Comparison of ENCODE assay signal across 22 cellular contexts in the genomic region with DNA sequence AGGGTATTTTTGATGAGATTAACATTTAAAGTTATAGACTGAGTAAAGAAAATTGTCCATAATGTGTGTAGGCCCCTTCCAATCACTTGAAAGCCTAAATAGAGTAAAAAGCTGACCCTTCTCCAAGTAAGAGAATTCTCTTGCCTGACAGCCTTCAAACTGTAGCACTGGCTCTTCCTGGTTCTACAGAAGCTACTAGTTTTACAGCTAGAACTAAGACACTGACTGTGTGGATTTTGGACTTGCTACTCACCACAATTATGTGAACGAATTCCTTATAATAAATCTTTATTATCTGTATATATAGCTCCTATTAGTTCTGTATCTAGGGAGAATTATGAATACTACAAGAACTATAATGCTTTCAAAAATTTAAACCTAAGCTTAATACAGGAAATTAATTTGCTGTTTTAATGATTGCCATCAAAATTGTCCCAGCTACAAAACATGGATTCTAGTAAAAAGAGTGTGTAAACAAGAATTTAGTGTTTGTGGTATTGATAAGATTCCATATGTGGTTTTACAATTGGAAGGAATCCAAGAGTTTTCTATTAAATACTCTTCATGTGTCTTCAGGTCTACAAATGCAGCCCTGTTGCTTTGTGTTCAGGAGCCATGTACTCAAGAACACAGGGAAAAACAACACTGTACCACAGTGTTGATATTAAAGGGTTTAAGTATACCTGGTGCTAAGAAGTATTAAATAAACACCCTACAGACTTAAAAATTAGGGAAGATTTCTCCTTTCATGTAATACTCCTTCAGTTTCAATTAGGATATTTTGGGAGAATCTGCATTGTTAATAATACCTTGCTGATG.
A peak's percentile ranks its signal among the peaks of the same experiment; 100 is the strongest.
DNase-seq lines count a peak whose midpoint lies in the region; FAIRE-seq and TF ChIP-seq lines count a peak whose summit lies in the region.
"Had no signal": no experiment of that assay in that cellular context is flagged by ENCODE, and none has a peak within 500 bp of the region (broad histone marks: within the 10 kb centered on the region; RNA-seq: fewer than 3 reads in every experiment).

No MANE protein-coding gene starts in this region.

- no peaks in the 10 kb centered on the region for H3K4me1 ChIP-seq in small intestine (ENCODE audit: control insufficient read depth in 2 of 2, insufficient read depth in 1 of 2, low read depth in 1 of 2, low read length in 1 of 2)
- no peaks in the 10 kb centered on the region for H3K4me1 ChIP-seq in tibial artery
- H3K4me1 ChIP-seq: adrenal gland, upper lobe of left lung had no signal

- 5 to 37% (median 14%) methylated on average over 1 of the region's 1 CpG for WGBS in small intestine, 3 donors

- DNase-seq in H4 (ENCODE audit: low spot score) (peak; percentile 3), SW480 (ENCODE audit: low spot score) (peak; percentile 4), kidney tubule cell (ENCODE audit: low spot score) (peak; percentile 8), small intestine (peak; percentile 6), tibial artery (no peak), mesenteric fat pad (ENCODE audit: low spot score) (no peak)
- no peak for DNase-seq in activated T-cell treated with anti-CD3 and anti-CD28 coated beads, Interleukin-2, amount 50 U/mL, for 1 hour
- DNase-seq: activated CD4-positive, alpha-beta T cell treated with anti-CD3 and anti-CD28 coated beads, Interleukin-2, amount 50 U/mL, for 4 hours; activated gamma-delta T cell treated with Interleukin-2 at 50 U/mL for 16 hours; adrenal gland; caudate nucleus; CD8-positive, alpha-beta T cell; HCEC 1CT; IMR-90; NCI-H1417 treated with DMSO at 0.1 percent for 48 hours; nephron progenitor cell; posterior cingulate gyrus; stimulated activated CD4-positive, alpha-beta T cell treated with anti-CD3 and anti-CD28 coated beads, Interleukin-4, amount 100 ng/mL, for 4 hours; stimulated activated naive CD8-positive, alpha-beta T cell treated with anti-CD3 and anti-CD28 coated beads, Interleukin-15, amount 100 ng/mL, for 72 hours; T-helper 17 cell; upper lobe of left lung had no signal

- no peak for TF ChIP-seq CTCF in tibial artery (IDR thresholded peaks at IDR 0.05)

- no peak overlapping the region for H3K4me3 ChIP-seq in small intestine (ENCODE audit: low read depth in 1 of 2, low read length in 2 of 2)
- no peak overlapping the region for H3K4me3 ChIP-seq in tibial artery
- H3K4me3 ChIP-seq: adrenal gland, upper lobe of left lung had no signal

- H3K36me3 ChIP-seq in small intestine (ENCODE audit: control insufficient read depth in 2 of 2, insufficient read depth in 2 of 2, low read length in 2 of 2) (no peaks in the 10 kb centered on the region), tibial artery (no peaks in the 10 kb centered on the region)
- H3K36me3 ChIP-seq: adrenal gland, upper lobe of left lung had no signal

- FAIRE-seq in small intestine (lab: Jason Lieb, UNC), result no peak

- H3K27me3 ChIP-seq in small intestine (ENCODE audit: control insufficient read depth in 2 of 2, insufficient read depth in 2 of 2, low read length in 2 of 2) (no peaks in the 10 kb centered on the region), tibial artery (no peaks in the 10 kb centered on the region)
- H3K27me3 ChIP-seq: adrenal gland, upper lobe of left lung had no signal

- H3K27ac ChIP-seq in small intestine (ENCODE audit: low read depth in 1 of 2, low read length in 1 of 2), result no peak overlapping the region
- no peak overlapping the region for H3K27ac ChIP-seq in tibial artery
- H3K27ac ChIP-seq: adrenal gland, HL-60, upper lobe of left lung had no signal

- intact Hi-C loops in tibial artery (cut with DNase I; ENCODE audit: low total_unique reads), result no loop called here

- H3K9me3 ChIP-seq in small intestine (ENCODE audit: control insufficient read depth, low read depth) (no peaks in the 10 kb centered on the region), tibial artery (no peaks in the 10 kb centered on the region)
- H3K9me3 ChIP-seq: adrenal gland, upper lobe of left lung had no signal

Comparison
In these comparisons a context has a peak if more than half of its experiments do, and no peak if none do; other contexts are left out.
1. DNase-seq: peak in H4 (single experiment), SW480 (single experiment), kidney tubule cell (single experiment) and small intestine (single experiment); none in tibial artery (0 of 2), activated T-cell treated with anti-CD3 and anti-CD28 coated beads, Interleukin-2, amount 50 U/mL, for 1 hour (single experiment) and mesenteric fat pad (single experiment).